In the genomic region with DNA sequence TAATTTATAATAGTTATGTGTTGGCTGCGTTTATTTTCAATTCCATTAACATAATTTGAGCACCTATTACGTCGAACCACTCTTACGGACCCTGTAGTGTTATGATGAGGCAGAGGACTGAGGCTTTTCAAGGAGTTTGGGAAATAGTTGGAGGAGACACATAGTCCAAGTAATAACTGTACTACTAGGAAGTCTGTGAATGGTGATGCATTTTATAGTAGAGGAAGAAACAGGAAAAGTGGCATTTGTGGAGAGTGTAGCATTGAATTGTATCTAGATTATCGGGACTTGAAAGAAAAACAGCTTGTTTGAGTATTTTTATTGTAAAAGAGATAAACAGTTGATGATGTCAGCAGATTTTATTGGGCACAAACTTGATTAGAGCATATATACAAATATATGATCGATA, we compare ENCODE assay signal across 8 cellular contexts. TPM values are rescaled to one million over a fixed set of nuclear protein-coding genes. Genes with fewer than 3 reads are reported as not detected.
DNase-seq lines count a peak whose midpoint lies in the region; ATAC-seq, FAIRE-seq and TF ChIP-seq lines count a peak whose summit lies in the region.

No MANE protein-coding gene starts in this region.

- POLR2A ChIA-PET in HepG2 (lab: Yijun Ruan, JAX), result interaction anchor here (1.8 to 4.3 kb wide), 6 partner anchors 9 to 149 kb away, joined by 8 to 100 read pairs (median 28); a partner anchor contains a TSS

- no peaks in the 10 kb centered on the region for H3K9me3 Mint-ChIP-seq in activated naive CD4-positive, alpha-beta T cell treated with anti-CD3 and anti-CD28 coated beads, Interleukin-2, amount 50 U/mL, for 24 hours
- H3K9me3 Mint-ChIP-seq in activated naive CD4-positive, alpha-beta T cell treated with anti-CD3 and anti-CD28 coated beads, Interleukin-2, amount 50 U/mL, for 72 hours, result no peaks in the 10 kb centered on the region

- intact Hi-C loops in HepG2 (cut with micrococcal nuclease; ENCODE audit: unreplicated experiment), result loop anchor here (5.0 to 10.0 kb wide), 3 partner anchors 40 to 1062 kb away; a partner anchor contains a TSS
- intact Hi-C loops in mucosa of descending colon (cut with DNase I, micrococcal nuclease), result no loop called here
- intact Hi-C loops in head of caudate nucleus (cut with DNase I), result loop anchor here (10.0 kb wide), 1 partner anchor 228 kb away; a partner anchor contains a TSS

- WGBS in HepG2 (ENCODE audit: low lambda C conversion rate), result 1% methylated on average over 6 of the region's 6 CpGs
- WGBS in urinary bladder, result 8% methylated on average over 6 of the region's 6 CpGs

- H2AFZ ChIP-seq in HepG2 (ENCODE audit: low read length), result no peak overlapping the region

- H3K4me1 ChIP-seq in HepG2 (ENCODE audit: insufficient read depth, low read length) (peaks cover 67% of the 10 kb centered on the region), urinary bladder (ENCODE audit: insufficient read depth) (no peaks in the 10 kb centered on the region), mucosa of descending colon (ENCODE audit: low read depth) (peaks cover 35% of the 10 kb centered on the region)

- in situ Hi-C loops in HepG2 (cut with HindIII; ENCODE audit: extremely low pct_ligation_motif_present, low pct_unique_long_range_greater_than_20kb), result loop anchor here (10.0 kb wide), 2 partner anchors 148 to 248 kb away; a partner anchor contains a TSS

- peak overlapping the region; percentile 90 to 98 (median 94) for H3K4me3 ChIP-seq in HepG2 (replicated peaks in 1 of 3; ENCODE audit: insufficient read depth in 1 of 3, low read depth in 2 of 3, low read length in 3 of 3)
- peak overlapping the region; percentile 25 for H3K4me3 ChIP-seq in urinary bladder (ENCODE audit: low read depth, low read length)
- H3K4me3 ChIP-seq in mucosa of descending colon, result no peak overlapping the region

- FAIRE-seq in HepG2 (lab: Jason Lieb, UNC) (peak; percentile 23), GM12891 (lab: Jason Lieb, UNC) (no peak)

- TF ChIP-seq EP300 in HepG2 (IDR thresholded peaks at IDR 0.05; ENCODE audit: low read depth in 2 of 2, low read length in 2 of 2) (no peak), HepG2 (CRISPR knock-in tag; IDR thresholded peaks at IDR 0.05; ENCODE audit: borderline replicate concordance) (no peak)

- peaks cover 72% of the 10 kb centered on the region for H3K4me1 Mint-ChIP-seq in activated naive CD4-positive, alpha-beta T cell treated with anti-CD3 and anti-CD28 coated beads, Interleukin-2, amount 50 U/mL, for 24 hours

- H3K36me3 Mint-ChIP-seq in activated naive CD4-positive, alpha-beta T cell treated with anti-CD3 and anti-CD28 coated beads, Interleukin-2, amount 50 U/mL, for 24 hours, result no peaks in the 10 kb centered on the region
- peaks cover 15 to 17% of the 10 kb centered on the region in 2 donors for H3K36me3 Mint-ChIP-seq in activated naive CD4-positive, alpha-beta T cell treated with anti-CD3 and anti-CD28 coated beads, Interleukin-2, amount 50 U/mL, for 72 hours

- peaks cover 62% of the 10 kb centered on the region for H3K79me2 ChIP-seq in HepG2 (ENCODE audit: insufficient read depth, low read length)

- peak overlapping the region; percentile 78 for H3K27ac ChIP-seq in HepG2 (ENCODE audit: extremely low read length, insufficient read depth, low read length)
- no peak overlapping the region for H3K27ac ChIP-seq in urinary bladder (ENCODE audit: low read depth)

- BruUV-seq in HepG2 (replicated peaks; lab: Mats Ljungman, UMichigan), result no TSS peak

- peak overlapping the region; percentile 93 for H3K9ac ChIP-seq in HepG2 (ENCODE audit: insufficient read depth, low read depth, low read length)

- no peak for DNase-seq in activated naive CD4-positive, alpha-beta T cell treated with anti-CD3 and anti-CD28 coated beads, Interleukin-2, amount 50 U/mL, for 16 hours
- DNase-seq in activated naive CD4-positive, alpha-beta T cell treated with anti-CD3 and anti-CD28 coated beads, Interleukin-2, amount 50 U/mL, for 72 hours (ENCODE audit: low spot score in 2 of 2), result no peak
- no peak for DNase-seq in HepG2 (ENCODE audit: low spot score)
- no peak for DNase-seq in mucosa of descending colon
- no peak for DNase-seq in head of caudate nucleus
- no peak for DNase-seq in GM12891 (ENCODE audit: insufficient read length, low spot score)

- H3K27me3 ChIP-seq in HepG2 (ENCODE audit: control insufficient read depth in 1 of 2, insufficient read depth in 2 of 2, low read length in 2 of 2), result no peaks in the 10 kb centered on the region; a peak in 1 of 5 replicates

- peak overlapping the region; percentile 89 for H3K4me2 ChIP-seq in HepG2 (ENCODE audit: low read depth, low read length)

- H3K9me3 ChIP-seq in HepG2 (ENCODE audit: low read length) (no peaks in the 10 kb centered on the region), mucosa of descending colon (no peaks in the 10 kb centered on the region)

- no peaks in the 10 kb centered on the region for H3K27me3 Mint-ChIP-seq in activated naive CD4-positive, alpha-beta T cell treated with anti-CD3 and anti-CD28 coated beads, Interleukin-2, amount 50 U/mL, for 24 hours

- no peak for TF ChIP-seq POLR2A in HepG2 (IDR thresholded peaks at IDR 0.05; ENCODE audit: insufficient read depth in 1 of 2, low read depth in 2 of 2, low read length in 2 of 2)
- no peak for TF ChIP-seq POLR2A in GM12891 (IDR thresholded peaks at IDR 0.05; ENCODE audit: low read depth, low read length)

- H3K27ac Mint-ChIP-seq in activated naive CD4-positive, alpha-beta T cell treated with anti-CD3 and anti-CD28 coated beads, Interleukin-2, amount 50 U/mL, for 24 hours, result peak overlapping the region; percentile 64
- peak overlapping the region; percentile 62 to 81 for H3K27ac Mint-ChIP-seq in activated naive CD4-positive, alpha-beta T cell treated with anti-CD3 and anti-CD28 coated beads, Interleukin-2, amount 50 U/mL, for 72 hours

- no peak for TF ChIP-seq RAD21 in HepG2 (CRISPR knock-in tag; IDR thresholded peaks at IDR 0.05)

- ATAC-seq in activated naive CD4-positive, alpha-beta T cell treated with anti-CD3 and anti-CD28 coated beads, Interleukin-2, amount 50 U/mL, for 72 hours, result no peak
- ATAC-seq in HepG2 (no peak), mucosa of descending colon (no peak)

- H3K36me3 ChIP-seq in HepG2 (replicated peaks in 1 of 2; ENCODE audit: control insufficient read depth in 1 of 2, insufficient read depth in 2 of 2, low read length in 2 of 2) (no peaks in the 10 kb centered on the region), urinary bladder (ENCODE audit: insufficient read depth) (no peaks in the 10 kb centered on the region), mucosa of descending colon (ENCODE audit: low read depth) (no peaks in the 10 kb centered on the region)

- peak overlapping the region; percentile 92 for H3K4me3 Mint-ChIP-seq in activated naive CD4-positive, alpha-beta T cell treated with anti-CD3 and anti-CD28 coated beads, Interleukin-2, amount 50 U/mL, for 24 hours

- TF ChIP-seq CTCF in HepG2 (CRISPR knock-in tag; IDR thresholded peaks at IDR 0.05) (no peak), mucosa of descending colon (IDR thresholded peaks at IDR 0.05) (no peak)

- peaks cover 45% of the 10 kb centered on the region for H4K20me1 ChIP-seq in HepG2 (ENCODE audit: insufficient read depth, low read length)

- CTCF ChIA-PET in HepG2 (lab: Yijun Ruan, JAX; ENCODE audit: low intra/inter-chr PET ratio, low total read pairs), result no interaction called here

TF ChIP-seq in HepG2, 621 proteins besides CTCF, POLR2A, EP300 and RAD21 (continues in another document):
- TF ChIP-seq HNRNPLL (IDR thresholded peaks at IDR 0.05; ENCODE audit: low read depth, low read length, poor library complexity, severe bottlenecking), result no peak

TF ChIP-seq in GM12891, 5 proteins besides CTCF, POLR2A, EP300 and RAD21:
- TF ChIP-seq POLR2AphosphoS5 (IDR thresholded peaks at IDR 0.05; ENCODE audit: low read depth, low read length), result no peak
- no peak for TF ChIP-seq TAF1 (IDR thresholded peaks at IDR 0.05; ENCODE audit: low read depth, low read length)
- no peak for TF ChIP-seq SPI1 (IDR thresholded peaks at IDR 0.05; ENCODE audit: low read depth, low read length)
- TF ChIP-seq PAX5 (IDR thresholded peaks at IDR 0.05; ENCODE audit: insufficient read depth, low read length, severe bottlenecking), result no peak
- no peak for TF ChIP-seq POU2F2 (IDR thresholded peaks at IDR 0.05; ENCODE audit: low read depth, low read length)

RNA-seq across cellular contexts. Expression of a gene that starts 1.7 kb away (rescaled TPM):
- total RNA-seq in activated naive CD4-positive, alpha-beta T cell treated with anti-CD3 and anti-CD28 coated beads, Interleukin-2, amount 50 U/mL, for 72 hours, result 10 to 100 TPM; 64.2 to 90.1 TPM
- total RNA-seq in HepG2 (2016; rRNA removed; fragmentation: Illumina TruSeq; extraction: Trizol) (52.6 and 63.2 TPM in 2 replicates), urinary bladder (27.1 TPM), mucosa of descending colon (10 to 100 TPM; 24.2 to 44.0 (median 25.5) TPM)
- total RNA-seq in HepG2 (2016; cell fraction: cytosol; rRNA removed; fragmentation: Illumina TruSeq; extraction: Trizol; ENCODE audit: low read depth), result 234 and 265 TPM in 2 replicates
- total RNA-seq in HepG2 (2016; cell fraction: insoluble cytoplasmic fraction; rRNA removed; fragmentation: Illumina TruSeq; extraction: Trizol), result 54.0 and 61.4 TPM in 2 replicates
- total RNA-seq in HepG2 (2016; cell fraction: membrane; rRNA removed; fragmentation: Illumina TruSeq; extraction: Trizol), result 183 and 209 TPM in 2 replicates
- total RNA-seq in HepG2 (2016; cell fraction: nucleus; rRNA removed; fragmentation: Illumina TruSeq; extraction: Trizol), result 42.9 and 44.2 TPM in 2 replicates
- polyA plus RNA-seq in HepG2 (2011; rRNA removed) (52.7 and 62.7 TPM in 2 replicates), urinary bladder (20.2 TPM)
- 38.3 and 51.2 TPM in 2 replicates for polyA plus RNA-seq in HepG2 (2011; cell fraction: cytosol; rRNA removed)
- polyA plus RNA-seq in HepG2 (2011; cell fraction: nucleus; rRNA removed), result 32.5 and 33.2 TPM in 2 replicates
- polyA plus RNA-seq in HepG2 (2012), result 30.6 and 32.4 TPM in 2 replicates
- 2.5 and 2.8 TPM in 2 replicates for polyA plus RNA-seq in HepG2 (2016; cell fraction: cytosol; fragmentation: Illumina TruSeq; extraction: Trizol; ENCODE audit: low read depth)
- 63.1 and 64.9 TPM in 2 replicates for polyA plus RNA-seq in HepG2 (2016; cell fraction: insoluble cytoplasmic fraction; fragmentation: Illumina TruSeq; extraction: Trizol; ENCODE audit: low read depth)
- polyA plus RNA-seq in HepG2 (2016; cell fraction: membrane; fragmentation: Illumina TruSeq; extraction: Trizol; ENCODE audit: low read depth), result 17.1 and 17.3 TPM in 2 replicates
- 38.6 and 39.5 TPM in 2 replicates for polyA plus RNA-seq in HepG2 (2016; cell fraction: nucleus; fragmentation: Illumina TruSeq; extraction: Trizol; ENCODE audit: insufficient read depth, low read depth)
- polyA minus RNA-seq in HepG2 (2011; rRNA and poly(A)+ RNA removed; ENCODE audit: low replicate concordance), result 81.5 and 261 TPM in 2 replicates
- polyA minus RNA-seq in HepG2 (2011; cell fraction: cytosol; rRNA and poly(A)+ RNA removed), result 107 and 129 TPM in 2 replicates
- 109 and 138 TPM in 2 replicates for polyA minus RNA-seq in HepG2 (2011; cell fraction: nucleus; rRNA and poly(A)+ RNA removed)
- 8.3 TPM for polyA plus RNA-seq in GM12891 (2012; ENCODE audit: low read depth, missing spikeins)

Comparison
In these comparisons a context has a peak if more than half of its experiments do, and no peak if none do; other contexts are left out.
1. intact Hi-C loops: an anchor here in HepG2 (5.0 to 10.0 kb wide) and head of caudate nucleus (10.0 kb wide); none called in mucosa of descending colon.